Comparison of ENCODE assay signal across 8 cellular contexts in genomic region chr15:89750560-89751542, GRCh38. TPM values are rescaled to one million over a fixed set of nuclear protein-coding genes. Genes with fewer than 3 reads are reported as not detected.
A peak's percentile ranks its signal among the peaks of the same experiment; 100 is the strongest.
DNase-seq lines count a peak whose midpoint lies in the region; ATAC-seq and TF ChIP-seq lines count a peak whose summit lies in the region.

Gene MESP1, minus strand, starts transcription at chr15:89751249. Its CDS starts 18 bp downstream, at chr15:89751231.

- H3K27ac ChIP-seq in psoas muscle (peak within 1 kb of the TSS; percentile 85), urinary bladder (ENCODE audit: low read depth) (no peak within 1 kb of the TSS)

- in situ Hi-C loops in GM13977 (cut with MboI; ENCODE audit: low pct_unique_long_range_greater_than_20kb, low sequenced_read_pairs, unreplicated experiment) = loop anchor here (5.0 to 10.0 kb wide), 2 partner anchors 126 to 324 kb away; no protein-coding TSS in a partner anchor

- peaks cover 6% of the 10 kb centered on the region for H3K4me1 ChIP-seq in psoas muscle
- H3K4me1 ChIP-seq in urinary bladder (ENCODE audit: insufficient read depth) = no peaks in the 10 kb centered on the region

- H3K36me3 ChIP-seq in psoas muscle (ENCODE audit: insufficient read depth in 1 of 2, low read depth in 1 of 2) (no peaks in the 10 kb centered on the region), urinary bladder (ENCODE audit: insufficient read depth) (no peaks in the 10 kb centered on the region)

- ATAC-seq in HG02870 (IDR thresholded peaks at IDR 0.05; ENCODE audit: unreplicated experiment) = peak; percentile 89
- ATAC-seq in left ventricle myocardium superior = peak; percentile 96
- peak; percentile 96 to 98 (median 98) for ATAC-seq in psoas muscle

- intact Hi-C loops in left ventricle myocardium superior (cut with micrococcal nuclease) = no loop called here
- intact Hi-C loops in psoas muscle (cut with DNase I) = no loop called here

- TF ChIP-seq CTCF in GM13977 (IDR thresholded peaks at IDR 0.05; ENCODE audit: extremely low read depth, insufficient read depth, missing control alignments) (peak; percentile 68), psoas muscle (IDR thresholded peaks at IDR 0.05) (peak; percentile 74)

- H3K9me3 ChIP-seq in psoas muscle = no peaks in the 10 kb centered on the region

- peak; percentile 98 for DNase-seq in GM13977 (ENCODE audit: low spot score)
- peak; percentile 45 for DNase-seq in NCI-H1436 treated with DMSO at 0.1 percent for 48 hours (lab: John Stamatoyannopoulos, UW)
- peak; percentile 73 for DNase-seq in T follicular helper cell (ENCODE audit: low read depth)
- peak; percentile 78 for DNase-seq in amniotic stem cell (lab: John Stamatoyannopoulos, UW)
- DNase-seq in left ventricle myocardium superior = peak; percentile 97
- DNase-seq in psoas muscle = peak; percentile 92 to 97

- 3 to 7% (median 4%) methylated on average over 63 to 114 of the region's 114 CpGs for WGBS in psoas muscle, 3 donors
- WGBS in urinary bladder = 2% methylated on average over 114 of the region's 114 CpGs

- H3K4me3 ChIP-seq in psoas muscle (peak within 1 kb of the TSS; percentile 82), urinary bladder (ENCODE audit: low read depth, low read length) (peak within 1 kb of the TSS; percentile 61)

- peaks cover 0 to 3% (median 0%) of the 10 kb centered on the region in 3 donors for H3K27me3 ChIP-seq in psoas muscle (ENCODE audit: insufficient read depth in 3 of 3, low read length in 2 of 3)

RNA-seq across cellular contexts. Expression of gene MESP1, which starts in this region (rescaled TPM):
- total RNA-seq in left ventricle myocardium superior = 8.4 TPM
- total RNA-seq in psoas muscle = 10 to 100 TPM; 11.7 to 33.6 (median 21.3) TPM
- 1 to 10 TPM; 2.5 to 9.0 (median 5.1) TPM for polyA plus RNA-seq in psoas muscle
- total RNA-seq in urinary bladder = not detected
- polyA plus RNA-seq in urinary bladder = 0.91 TPM

Comparison
In these comparisons a context has a peak if more than half of its experiments do, and no peak if none do; other contexts are left out.
1. DNase-seq: peak in every context shown above with its lines; median percentile 98 in GM13977; 97 in left ventricle myocardium superior; 94 in psoas muscle; 78 in amniotic stem cell; 73 in T follicular helper cell; 45 in NCI-H1436 treated with DMSO at 0.1 percent for 48 hours.